ENCODE assay signal across 1 cellular context in the genomic region with DNA sequence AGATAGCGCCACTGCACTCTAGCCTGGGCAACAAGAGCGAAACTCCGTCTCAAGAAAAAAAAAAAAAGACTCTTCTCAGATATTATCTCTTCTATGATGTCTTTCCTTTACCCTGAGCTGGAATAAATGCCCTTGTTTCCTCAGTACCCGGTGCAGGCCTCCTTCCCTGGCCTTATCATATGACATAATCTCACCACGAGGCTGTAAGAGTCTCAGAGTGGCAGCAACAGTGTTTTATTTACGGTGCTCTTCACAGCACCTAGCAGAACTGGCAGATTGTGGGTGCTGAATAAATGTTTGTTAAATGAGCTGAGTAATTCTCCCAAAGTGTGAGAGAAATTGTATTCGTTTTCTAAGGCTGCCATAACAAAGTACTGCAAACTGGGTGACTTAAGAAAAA.
TF ChIP-seq lines count a peak whose summit lies in the region.

No MANE protein-coding gene starts in this region.

TF ChIP-seq in HepG2, 621 proteins besides CTCF, POLR2A, EP300 and RAD21 (continued from another document):
- TF ChIP-seq, protein P1, sequence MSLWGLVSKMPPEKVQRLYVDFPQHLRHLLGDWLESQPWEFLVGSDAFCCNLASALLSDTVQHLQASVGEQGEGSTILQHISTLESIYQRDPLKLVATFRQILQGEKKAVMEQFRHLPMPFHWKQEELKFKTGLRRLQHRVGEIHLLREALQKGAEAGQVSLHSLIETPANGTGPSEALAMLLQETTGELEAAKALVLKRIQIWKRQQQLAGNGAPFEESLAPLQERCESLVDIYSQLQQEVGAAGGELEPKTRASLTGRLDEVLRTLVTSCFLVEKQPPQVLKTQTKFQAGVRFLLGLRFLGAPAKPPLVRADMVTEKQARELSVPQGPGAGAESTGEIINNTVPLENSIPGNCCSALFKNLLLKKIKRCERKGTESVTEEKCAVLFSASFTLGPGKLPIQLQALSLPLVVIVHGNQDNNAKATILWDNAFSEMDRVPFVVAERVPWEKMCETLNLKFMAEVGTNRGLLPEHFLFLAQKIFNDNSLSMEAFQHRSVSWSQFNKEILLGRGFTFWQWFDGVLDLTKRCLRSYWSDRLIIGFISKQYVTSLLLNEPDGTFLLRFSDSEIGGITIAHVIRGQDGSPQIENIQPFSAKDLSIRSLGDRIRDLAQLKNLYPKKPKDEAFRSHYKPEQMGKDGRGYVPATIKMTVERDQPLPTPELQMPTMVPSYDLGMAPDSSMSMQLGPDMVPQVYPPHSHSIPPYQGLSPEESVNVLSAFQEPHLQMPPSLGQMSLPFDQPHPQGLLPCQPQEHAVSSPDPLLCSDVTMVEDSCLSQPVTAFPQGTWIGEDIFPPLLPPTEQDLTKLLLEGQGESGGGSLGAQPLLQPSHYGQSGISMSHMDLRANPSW (CRISPR knock-in tag; IDR thresholded peaks at IDR 0.05; ENCODE audit: borderline replicate concordance) = no peak
- TF ChIP-seq CENPX (CRISPR knock-in tag; IDR thresholded peaks at IDR 0.05) (no peak), FOXM1 (CRISPR knock-in tag; IDR thresholded peaks at IDR 0.05) (no peak), ZNF484 (CRISPR knock-in tag; IDR thresholded peaks at IDR 0.05; ENCODE audit: borderline replicate concordance, low read depth) (no peak), REXO4 (CRISPR knock-in tag; IDR thresholded peaks at IDR 0.05; ENCODE audit: borderline replicate concordance) (no peak), NFATC3 (CRISPR knock-in tag; IDR thresholded peaks at IDR 0.05) (no peak)
